11 cellular contexts compared by ENCODE assay signal in the genomic region with DNA sequence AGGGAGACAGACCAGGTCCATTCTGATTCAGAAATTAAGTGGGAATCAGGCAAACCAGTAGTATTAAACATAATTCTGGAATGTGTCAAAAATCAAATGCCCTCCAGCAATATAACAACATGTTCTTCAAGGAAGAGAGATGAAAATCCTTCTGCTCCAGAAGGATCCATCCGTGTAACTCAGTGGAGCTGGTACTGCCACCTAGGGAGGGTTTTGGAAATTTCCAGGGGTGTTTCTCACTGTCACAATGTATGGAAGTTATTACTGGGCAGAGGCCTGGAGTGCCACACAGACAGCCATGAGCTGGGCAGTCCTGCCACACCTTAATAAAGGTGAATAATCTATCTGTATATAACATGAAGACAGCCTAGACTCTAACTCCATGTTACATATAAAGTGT.
DNase-seq lines count a peak whose midpoint lies in the region; ATAC-seq and TF ChIP-seq lines count a peak whose summit lies in the region.
"Had no signal": no experiment of that assay in that cellular context is flagged by ENCODE, and none has a peak within 500 bp of the region (broad histone marks: within the 10 kb centered on the region; RNA-seq: fewer than 3 reads in every experiment).

No MANE protein-coding gene starts in this region.

- no peak for ATAC-seq in GM18502 (IDR thresholded peaks at IDR 0.05; ENCODE audit: poor library complexity, unreplicated experiment)
- ATAC-seq: natural killer cell had no signal

- DNase-seq in AG08396 (ENCODE audit: low spot score) (peak; percentile 42), HFF-Myc (ENCODE audit: extremely low read depth, low read depth) (no peak), amniotic stem cell (lab: John Stamatoyannopoulos, UW) (peak; percentile 9), inferior parietal cortex (ENCODE audit: extremely low spot score) (peak; percentile 50), GF-D8 (lab: John Stamatoyannopoulos, UW) (no peak), putamen (ENCODE audit: low spot score) (no peak), NCI-H1417 treated with DMSO at 0.1 percent for 48 hours (lab: John Stamatoyannopoulos, UW) (no peak)
- DNase-seq: activated CD4-positive, alpha-beta T cell treated with anti-CD3 and anti-CD28 coated beads, Interleukin-2, amount 50 U/mL, for 4 hours; natural killer cell; NCI-H2029 treated with DMSO at 0.1 percent for 48 hours had no signal

- peak; percentile 58 for TF ChIP-seq CTCF in HFF-Myc (IDR thresholded peaks at IDR 0.05; ENCODE audit: low read depth, low read length, missing control alignments)

- no peak overlapping the region for H3K4me3 ChIP-seq in HFF-Myc (replicated peaks; ENCODE audit: low read depth, low read length)

Comparison
In these comparisons a context has a peak if more than half of its experiments do, and no peak if none do; other contexts are left out.
1. DNase-seq: peak in AG08396 (single experiment), amniotic stem cell (single experiment) and inferior parietal cortex (single experiment); none in HFF-Myc (single experiment), GF-D8 (single experiment), putamen (single experiment) and NCI-H1417 treated with DMSO at 0.1 percent for 48 hours (single experiment).